ENCODE assay signal across 21 cellular contexts in the genomic region with DNA sequence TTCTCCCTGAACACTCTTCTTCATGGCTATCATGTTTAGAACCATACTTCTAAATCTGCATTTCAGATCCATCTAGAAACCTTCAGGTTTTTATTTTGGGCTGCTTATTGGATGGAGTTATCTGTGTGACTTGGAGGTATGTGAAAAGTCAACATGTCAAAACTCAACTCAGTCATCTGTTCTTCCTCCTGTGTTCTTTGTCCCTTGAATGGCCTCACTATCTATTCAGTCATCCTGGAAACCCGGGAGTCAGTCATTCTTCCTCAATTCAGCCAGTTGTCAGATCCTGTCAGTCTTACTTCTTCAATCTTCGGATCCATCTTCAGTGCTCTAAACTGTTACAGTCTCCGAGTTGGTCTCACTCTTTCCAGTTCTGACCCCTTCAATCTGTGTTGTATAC.
"Had no signal": no experiment of that assay in that cellular context is flagged by ENCODE, and none has a peak within 500 bp of the region (broad histone marks: within the 10 kb centered on the region; RNA-seq: fewer than 3 reads in every experiment).

No MANE protein-coding gene starts in this region.

- H2AFZ ChIP-seq: PC-9 had no signal

- H3K27me3 ChIP-seq: Peyer's patch, SJCRH30 had no signal

- H3K4me3 ChIP-seq: PC-9, Peyer's patch, SJCRH30 had no signal

- DNase-seq: KBM-7; MM.1S; NCI-H1092 treated with DMSO at 0.1 percent for 48 hours; NCI-H1436; NCI-H187; NCI-H2029; NCI-H2081 treated with DMSO at 0.1 percent for 48 hours; NCI-H2171 treated with DMSO at 0.1 percent for 48 hours; NCI-H345; NCI-H446 treated with DMSO at 0.1 percent for 48 hours; NCI-H510A treated with DMSO at 0.1 percent for 48 hours; NCI-H526; NCI-H82; NK-92 treated with Interleukin-12 subunit alpha and Interleukin-12 subunit beta, amount 100 ng/mL, for 24 hours; PC-9; Peyer's patch; SHP77 treated with DMSO at 0.1 percent for 48 hours; SJCRH30 had no signal

- H3K27ac ChIP-seq: PC-9, Peyer's patch, SJCRH30 had no signal

- H3K27me3 Mint-ChIP-seq: IgD-negative memory B cell had no signal

- H3K4me3 Mint-ChIP-seq: IgD-negative memory B cell had no signal

- H3K9me3 ChIP-seq: Peyer's patch, SJCRH30 had no signal

- H3K4me2 ChIP-seq: PC-9 had no signal

- H3K9me3 Mint-ChIP-seq: IgD-negative memory B cell had no signal

- H3K36me3 ChIP-seq: Peyer's patch had no signal

- ATAC-seq: Right ventricle myocardium inferior, SK-N-SH treated with all-trans-retinoic acid at 6 μM for 48 hours had no signal

- H3K4me1 ChIP-seq: Peyer's patch, SJCRH30 had no signal
